ENCODE assay signal across 11 cellular contexts in the genomic region with DNA sequence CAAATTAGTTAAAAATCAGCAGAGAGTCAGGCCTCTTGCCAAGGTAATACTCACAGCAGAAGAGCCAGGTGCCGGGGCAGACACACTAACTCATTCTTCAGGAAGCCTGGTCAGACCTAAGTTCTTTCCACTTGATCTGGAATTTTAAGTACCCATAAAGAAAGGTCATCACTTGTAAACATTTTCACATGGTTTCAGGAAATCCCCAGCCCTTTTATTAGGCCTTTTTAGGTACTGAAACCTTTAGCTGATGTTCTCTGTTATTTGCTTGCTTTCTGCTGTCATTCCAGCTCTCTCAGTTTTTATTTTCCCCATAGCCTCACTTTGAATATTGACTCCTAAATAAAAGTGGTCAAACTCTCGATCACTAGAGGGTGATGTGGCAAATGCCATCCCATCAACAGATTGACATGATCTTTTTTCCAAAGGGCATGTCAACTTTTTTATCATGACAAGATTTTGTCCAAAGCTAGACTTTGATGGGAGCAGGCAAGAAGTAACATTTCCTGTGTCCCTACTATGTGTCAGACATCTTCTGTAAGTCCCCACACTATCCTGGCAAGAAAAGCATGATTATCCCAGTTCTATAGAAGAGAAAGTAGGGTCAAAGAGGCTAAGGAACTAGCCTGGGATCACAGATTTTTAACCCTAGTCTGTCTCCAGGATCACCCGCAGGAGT. TPM values are rescaled to one million over a fixed set of nuclear protein-coding genes. Genes with fewer than 3 reads are reported as not detected.
DNase-seq lines count a peak whose midpoint lies in the region; ATAC-seq lines count a peak whose summit lies in the region.
"Had no signal": no experiment of that assay in that cellular context is flagged by ENCODE, and none has a peak within 500 bp of the region (broad histone marks: within the 10 kb centered on the region; RNA-seq: fewer than 3 reads in every experiment).

No MANE protein-coding gene starts in this region.

- no peaks in the 10 kb centered on the region for H3K9me3 ChIP-seq in skeletal muscle tissue (ENCODE audit: control insufficient read depth in 3 of 3, low read length in 3 of 3)
- H3K9me3 ChIP-seq: right lobe of liver had no signal

- peak; percentile 44 for DNase-seq in DMS53 (lab: John Stamatoyannopoulos, UW)
- no peak for DNase-seq in DMS53 treated with DMSO at 0.1 percent for 48 hours (lab: John Stamatoyannopoulos, UW; ENCODE audit: unreplicated experiment)
- peak; percentile 27 for DNase-seq in NCI-H2196 (lab: John Stamatoyannopoulos, UW; ENCODE audit: unreplicated experiment)
- peak; percentile 47 for DNase-seq in dermis blood vessel endothelial cell
- no peak for DNase-seq in effector CD4-positive, alpha-beta T cell
- DNase-seq in HuH-7.5 (ENCODE audit: low spot score): no peak
- DNase-seq: HCEC 1CT had no signal

- no peak overlapping the region for H3K4me3 ChIP-seq in skeletal muscle tissue (ENCODE audit: low read length in 3 of 3)
- H3K4me3 ChIP-seq: right lobe of liver had no signal

- peaks cover 37 to 57% (median 54%) of the 10 kb centered on the region in 3 donors for H3K36me3 ChIP-seq in skeletal muscle tissue (ENCODE audit: control insufficient read depth in 3 of 3, insufficient read depth in 3 of 3, low read length in 3 of 3)

- no peak overlapping the region for H3K9ac ChIP-seq in skeletal muscle tissue (ENCODE audit: low read depth in 1 of 3, low read length in 3 of 3)

- no peaks in the 10 kb centered on the region for H3K27me3 ChIP-seq in skeletal muscle tissue (ENCODE audit: control insufficient read depth in 3 of 3, insufficient read depth in 3 of 3, low read length in 3 of 3)
- H3K27me3 ChIP-seq: right lobe of liver had no signal

- H3K4me1 ChIP-seq in skeletal muscle tissue (ENCODE audit: control insufficient read depth in 3 of 3, insufficient read depth in 3 of 3, low read length in 3 of 3): peaks cover 22 to 39% (median 22%) of the 10 kb centered on the region in 3 donors

- ATAC-seq in HG02885 (IDR thresholded peaks at IDR 0.05; ENCODE audit: poor library complexity, unreplicated experiment): no peak
- ATAC-seq: right lobe of liver had no signal

- H3K27ac ChIP-seq in skeletal muscle tissue (ENCODE audit: low read depth, low read length): peak overlapping the region; percentile 17
- H3K27ac ChIP-seq: 22Rv1 had no signal

RNA-seq across cellular contexts. Expression of a gene that starts 5.7 kb away (rescaled TPM):
- total RNA-seq in dermis blood vessel endothelial cell: 96.5 and 106 TPM in 2 replicates
- total RNA-seq in skeletal muscle tissue: 83.0 TPM

RNA-seq across cellular contexts. Expression of a gene that starts 7.1 kb away (rescaled TPM):
- total RNA-seq in dermis blood vessel endothelial cell (59.3 and 76.7 TPM in 2 replicates), skeletal muscle tissue (43.3 TPM)

RNA-seq across cellular contexts. Expression of a gene that starts 29.8 kb away (rescaled TPM):
- under 0.01 TPM in 1 of 2 replicates, not detected in the other for total RNA-seq in dermis blood vessel endothelial cell
- 37.1 TPM for total RNA-seq in skeletal muscle tissue

RNA-seq across cellular contexts. Expression of a gene that starts 53.0 kb away (rescaled TPM):
- total RNA-seq in dermis blood vessel endothelial cell: 7.0 TPM in 2 replicates
- total RNA-seq in skeletal muscle tissue: 1.6 TPM

Comparison
In these comparisons a context has a peak if more than half of its experiments do, and no peak if none do; other contexts are left out.
1. DNase-seq: peak in DMS53 (single experiment), NCI-H2196 (single experiment) and dermis blood vessel endothelial cell (single experiment); none in DMS53 treated with DMSO at 0.1 percent for 48 hours (single experiment), effector CD4-positive, alpha-beta T cell (single experiment) and HuH-7.5 (single experiment).
2. RNA of a gene that starts 29.8 kb away (total RNA-seq): 37.1 TPM in skeletal muscle tissue (single experiment); under 0.01 TPM in dermis blood vessel endothelial cell; every median in the first group is over 10 times any median in the second.